4 cellular contexts compared by ENCODE assay signal in the genomic region with DNA sequence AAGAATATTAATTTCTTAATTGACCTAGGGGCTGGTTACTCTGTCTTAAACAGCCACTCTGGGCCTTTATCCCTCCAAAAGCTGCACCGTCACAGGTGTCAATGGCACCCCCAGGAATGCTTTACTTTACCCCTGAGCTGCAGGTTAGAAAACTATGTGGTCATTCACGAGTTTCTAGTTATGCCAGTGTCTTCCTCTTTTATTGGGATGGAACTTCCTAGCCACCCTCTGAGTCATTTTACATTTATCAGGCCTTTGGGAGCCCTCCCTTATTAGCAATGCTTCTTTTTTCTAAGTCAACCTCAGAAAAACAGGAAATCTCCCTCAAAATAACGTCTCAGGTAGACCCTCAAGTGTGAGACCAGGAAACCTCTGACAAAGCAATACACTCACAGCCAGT. TPM values are rescaled to one million over a fixed set of nuclear protein-coding genes. Genes with fewer than 3 reads are reported as not detected.
"Had no signal": no experiment of that assay in that cellular context is flagged by ENCODE, and none has a peak within 500 bp of the region (broad histone marks: within the 10 kb centered on the region; RNA-seq: fewer than 3 reads in every experiment).

No MANE protein-coding gene starts in this region.

- DNase-seq: GDM1, GF-D8 had no signal

- ATAC-seq: GM12878 had no signal

- H3K4me3 ChIP-seq: GM12878 had no signal

RNA-seq across cellular contexts. Expression of a gene that starts 59.4 kb away (rescaled TPM):
- total RNA-seq: G401 had no signal
